26 cellular contexts compared by ENCODE assay signal in the genomic region with DNA sequence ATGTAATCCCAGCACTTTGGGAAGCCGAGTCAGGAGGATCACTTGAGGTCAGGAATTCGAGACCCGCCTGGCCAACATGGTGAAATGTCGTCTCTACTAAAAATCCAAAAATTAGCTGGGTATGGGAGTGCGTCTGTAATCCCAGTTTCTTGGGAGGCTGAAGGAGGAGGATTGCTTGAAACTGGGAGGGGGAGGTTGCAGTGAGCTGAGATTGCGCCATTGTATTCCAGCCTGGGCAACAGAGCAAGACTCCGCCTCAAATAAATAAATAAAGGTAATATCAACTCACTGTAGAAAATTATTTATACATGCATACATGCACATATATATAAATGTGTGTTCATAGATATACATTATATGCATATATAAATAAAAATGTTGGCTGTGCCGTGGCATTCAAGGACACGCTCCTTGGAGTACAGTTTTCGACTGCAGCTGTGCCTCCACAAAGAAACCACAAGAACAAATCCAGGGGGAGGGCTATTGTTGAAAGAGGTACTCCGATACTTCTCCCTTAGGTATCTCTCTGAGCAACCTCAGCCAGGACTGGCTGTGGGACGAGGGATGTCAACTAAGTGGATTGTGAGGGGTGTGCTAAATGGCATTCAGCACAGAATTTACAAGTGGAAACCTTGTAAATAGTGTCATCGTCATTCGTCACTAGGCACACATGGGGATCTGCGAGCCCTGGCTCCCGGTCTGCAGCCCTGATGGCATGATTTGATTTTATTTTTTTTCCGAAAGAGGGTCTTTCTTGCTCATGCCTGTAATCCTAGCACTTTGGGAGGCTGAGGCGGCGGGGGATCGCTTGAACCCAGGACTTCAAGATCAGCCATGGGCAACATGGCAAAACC. TPM values are rescaled to one million over a fixed set of nuclear protein-coding genes. Genes with fewer than 3 reads are reported as not detected.
DNase-seq lines count a peak whose midpoint lies in the region; ATAC-seq and TF ChIP-seq lines count a peak whose summit lies in the region.
"Had no signal": no experiment of that assay in that cellular context is flagged by ENCODE, and none has a peak within 500 bp of the region (broad histone marks: within the 10 kb centered on the region; RNA-seq: fewer than 3 reads in every experiment).

No MANE protein-coding gene starts in this region.

- H3K4me1 ChIP-seq in BLaER1: peaks cover 60% of the 10 kb centered on the region
- H3K4me1 ChIP-seq: gastrocnemius medialis, HAP-1, pancreas had no signal

- peak; percentile 22 for DNase-seq in NB4 (ENCODE audit: low read depth)
- DNase-seq in dorsolateral prefrontal cortex: no peak
- peak; percentile 40 for DNase-seq in posterior vena cava (ENCODE audit: low spot score)
- DNase-seq in stimulated activated CD4-positive, alpha-beta T cell treated with anti-CD3 and anti-CD28 coated beads, Interleukin-2, amount 100 ng/mL, for 24 hours: no peak
- DNase-seq in left colon: no peak
- no peak for DNase-seq in HuH-7.5 (ENCODE audit: low spot score)
- no peak for DNase-seq in NCI-H1930 (lab: John Stamatoyannopoulos, UW)
- DNase-seq: ACHN; activated CD4-positive, alpha-beta T cell treated with anti-CD3 and anti-CD28 coated beads, Interleukin-2, amount 50 U/mL, for 48 hours; activated CD4-positive, CD25-positive, alpha-beta regulatory T cell treated with anti-CD3 and anti-CD28 coated beads, Interleukin-2, amount 50 U/mL, for 72 hours; activated T-cell treated with anti-CD3 and anti-CD28 coated beads, Interleukin-2, amount 50 U/mL, for 72 hours; gastrocnemius medialis; left cardiac atrium; MM.1S; NCI-H1436; NCI-H510A treated with DMSO at 0.1 percent for 48 hours; right cardiac atrium; Right ventricle myocardium superior; stimulated activated CD4-positive, alpha-beta T cell treated with anti-CD3 and anti-CD28 coated beads, Interleukin-12 subunit alpha, Interleukin-12 subunit beta, amount 100 ng/mL, for 4 hours; stimulated activated CD4-positive, alpha-beta T cell treated with anti-CD3 and anti-CD28 coated beads, Interleukin-4, amount 100 ng/mL, for 24 hours; trophoblast cell had no signal

- intact Hi-C loops in dorsolateral prefrontal cortex (cut with DNase I): loop anchor here (2.0 to 5.0 kb wide), 4 partner anchors 49 to 91 kb away; a partner anchor contains a TSS
- intact Hi-C loops in posterior vena cava (cut with DNase I): no loop called here
- intact Hi-C loops in left colon (cut with DNase I, micrococcal nuclease): no loop called here

- H3K27me3 ChIP-seq in BLaER1 (no peaks in the 10 kb centered on the region), dorsolateral prefrontal cortex (no peaks in the 10 kb centered on the region)
- H3K27me3 ChIP-seq: neural progenitor cell, pancreas had no signal

- peaks cover 5% of the 10 kb centered on the region; the same call in 1 of the 2 replicates for H4K20me1 ChIP-seq in BLaER1

- TF ChIP-seq CTCF in NB4 (IDR thresholded peaks at IDR 0.05; ENCODE audit: low read depth, low read length) (no peak), dorsolateral prefrontal cortex (IDR thresholded peaks at IDR 0.05 in 54 of 56, conservative IDR thresholded peaks at IDR 0.05 in 2 of 56; ENCODE audit: low read depth in 1 of 56, partially characterized antibody in 56 of 56) (no peak)

- TF ChIP-seq POLR2A in NB4 (IDR thresholded peaks at IDR 0.05; ENCODE audit: extremely low read depth, insufficient read length): no peak

- no peak for ATAC-seq in left colon
- ATAC-seq: activated T-cell treated with anti-CD3 and anti-CD28 coated beads, Interleukin-2, amount 50 U/mL, for 72 hours; gastrocnemius medialis had no signal

- H3K4me3 ChIP-seq in BLaER1 (no peak overlapping the region), NB4 (ENCODE audit: low read depth, low read length) (no peak overlapping the region), dorsolateral prefrontal cortex (peak overlapping the region in 27 of 59 donors; percentile 5 to 63 (median 39))
- H3K4me3 ChIP-seq: gastrocnemius medialis, GM12878, HAP-1, neural progenitor cell, pancreas had no signal

- H3K9ac ChIP-seq in BLaER1: peak overlapping the region; percentile 49; the same call in 1 of the 2 replicates
- H3K9ac ChIP-seq: neural progenitor cell had no signal

- peak overlapping the region; percentile 89 for H3K4me2 ChIP-seq in BLaER1
- H3K4me2 ChIP-seq: neural progenitor cell had no signal

- peak overlapping the region; percentile 87 for H3K27ac ChIP-seq in BLaER1
- peak overlapping the region; percentile 40 to 99 (median 93) for H3K27ac ChIP-seq in dorsolateral prefrontal cortex
- H3K27ac ChIP-seq: gastrocnemius medialis, neural progenitor cell, pancreas had no signal

- peaks cover 6% of the 10 kb centered on the region; the same call in 1 of the 2 replicates for H3K36me3 ChIP-seq in BLaER1
- H3K36me3 ChIP-seq: gastrocnemius medialis, HAP-1, neural progenitor cell, pancreas had no signal

- H3K9me3 ChIP-seq in BLaER1: no peaks in the 10 kb centered on the region
- H3K9me3 ChIP-seq: gastrocnemius medialis, HAP-1, pancreas had no signal

RNA-seq across cellular contexts. Expression of a gene that starts 49.3 kb away (rescaled TPM):
- 100 to 1,000 TPM in 1 of 120 experiments, 10 to 100 TPM in 119; 17.2 to 109 (median 43.6) TPM for total RNA-seq in dorsolateral prefrontal cortex
- 10 to 100 TPM; 27.0 to 29.2 TPM for total RNA-seq in posterior vena cava
- 1 to 10 TPM; 5.7 to 6.2 TPM for total RNA-seq in left colon

Comparison
In these comparisons a context has a peak if more than half of its experiments do, and no peak if none do; other contexts are left out.
1. DNase-seq: peak in NB4 (single experiment) and posterior vena cava (single experiment); none in dorsolateral prefrontal cortex (0 of 10), stimulated activated CD4-positive, alpha-beta T cell treated with anti-CD3 and anti-CD28 coated beads, Interleukin-2, amount 100 ng/mL, for 24 hours (0 of 2), left colon (0 of 2), HuH-7.5 (single experiment) and NCI-H1930 (0 of 2).
2. intact Hi-C loops: an anchor here in dorsolateral prefrontal cortex (2.0 to 5.0 kb wide); none called in posterior vena cava and left colon.